Comparison of ENCODE assay signal across 10 cellular contexts in the genomic region with DNA sequence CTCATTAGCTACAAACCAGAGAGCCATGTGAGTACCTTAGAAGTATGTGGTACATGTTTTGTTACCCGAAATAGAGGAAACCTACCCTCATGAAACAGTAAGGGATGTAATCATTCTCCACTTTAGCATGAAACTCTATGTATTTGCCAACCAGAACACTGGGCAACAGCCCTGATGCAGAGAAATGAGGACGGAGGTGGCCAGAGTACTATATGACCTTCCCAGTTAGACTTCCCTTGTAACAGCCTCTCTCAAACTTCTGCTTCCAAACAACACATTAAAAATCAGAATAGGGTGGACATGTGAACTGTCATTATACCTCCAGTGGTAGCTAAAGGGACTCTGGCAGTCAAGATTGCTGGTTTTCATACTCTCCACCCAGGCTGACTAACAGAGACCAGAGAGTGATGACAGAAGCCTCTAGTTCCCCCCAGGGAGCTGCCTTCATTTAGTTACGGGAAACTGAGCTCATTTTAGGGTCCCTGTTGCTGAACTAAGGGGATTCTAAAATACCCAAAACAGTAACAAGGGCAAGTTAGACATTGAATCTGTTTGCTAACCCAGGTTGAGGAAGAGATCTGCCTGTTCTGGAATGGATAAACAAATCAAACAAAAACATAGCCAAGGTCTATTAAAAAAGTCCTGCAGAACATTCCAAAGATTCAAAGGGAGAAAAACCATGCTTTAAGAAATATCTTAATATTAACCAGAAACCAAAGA.
DNase-seq lines count a peak whose midpoint lies in the region; ATAC-seq, FAIRE-seq and TF ChIP-seq lines count a peak whose summit lies in the region.
"Had no signal": no experiment of that assay in that cellular context is flagged by ENCODE, and none has a peak within 500 bp of the region (broad histone marks: within the 10 kb centered on the region; RNA-seq: fewer than 3 reads in every experiment).

No MANE protein-coding gene starts in this region.

- H3K27ac ChIP-seq in dorsolateral prefrontal cortex (peak overlapping the region in 45 of 59 donors; percentile 1 to 74 (median 38)), psoas muscle (peak overlapping the region; percentile 24)

- FAIRE-seq in GM12892 (lab: Jason Lieb, UNC), result peak; percentile 50

- TF ChIP-seq CTCF in dorsolateral prefrontal cortex (IDR thresholded peaks at IDR 0.05 in 54 of 56, conservative IDR thresholded peaks at IDR 0.05 in 2 of 56; ENCODE audit: low read depth in 1 of 56, partially characterized antibody in 56 of 56) (no peak), psoas muscle (IDR thresholded peaks at IDR 0.05) (no peak)

- no peak for TF ChIP-seq POLR2A in GM12892 (IDR thresholded peaks at IDR 0.05; ENCODE audit: low read depth, low read length)

- H3K27me3 ChIP-seq in dorsolateral prefrontal cortex, result no peaks in the 10 kb centered on the region
- no peaks in the 10 kb centered on the region for H3K27me3 ChIP-seq in psoas muscle (ENCODE audit: insufficient read depth in 3 of 3, low read length in 2 of 3)

- H3K36me3 ChIP-seq in psoas muscle (ENCODE audit: insufficient read depth in 1 of 2, low read depth in 1 of 2), result peaks cover 0 to under 1% of the 10 kb centered on the region in 2 donors

- peak; percentile 67 for ATAC-seq in HG02885 (IDR thresholded peaks at IDR 0.05; ENCODE audit: poor library complexity, unreplicated experiment)
- ATAC-seq in psoas muscle, result peak in 1 of 4 donors; percentile 37

- DNase-seq in GM12892 (ENCODE audit: insufficient read length) (no peak), dorsolateral prefrontal cortex (no peak), psoas muscle (no peak), GOT3 (lab: John Stamatoyannopoulos, UW) (no peak), KG1 (lab: John Stamatoyannopoulos, UW) (no peak), T1000 (lab: John Stamatoyannopoulos, UW) (no peak), 8988T (no peak)
- DNase-seq: activated T-cell treated with anti-CD3 and anti-CD28 coated beads, Interleukin-2, amount 50 U/mL, for 1 hour; CD4-positive, CD25-positive, alpha-beta regulatory T cell had no signal

- H3K4me3 ChIP-seq in dorsolateral prefrontal cortex (no peak overlapping the region), psoas muscle (no peak overlapping the region)

- H3K4me1 ChIP-seq in psoas muscle, result peaks cover 7% of the 10 kb centered on the region

- intact Hi-C loops in dorsolateral prefrontal cortex (cut with DNase I), result no loop called here
- intact Hi-C loops in psoas muscle (cut with DNase I), result no loop called here

- peaks cover 3% of the 10 kb centered on the region for H3K9me3 ChIP-seq in psoas muscle

- 58 to 67% (median 58%) methylated on average over 3 of the region's 3 CpGs for WGBS in psoas muscle, 3 donors
